8 cellular contexts compared by ENCODE assay signal in the genomic region with DNA sequence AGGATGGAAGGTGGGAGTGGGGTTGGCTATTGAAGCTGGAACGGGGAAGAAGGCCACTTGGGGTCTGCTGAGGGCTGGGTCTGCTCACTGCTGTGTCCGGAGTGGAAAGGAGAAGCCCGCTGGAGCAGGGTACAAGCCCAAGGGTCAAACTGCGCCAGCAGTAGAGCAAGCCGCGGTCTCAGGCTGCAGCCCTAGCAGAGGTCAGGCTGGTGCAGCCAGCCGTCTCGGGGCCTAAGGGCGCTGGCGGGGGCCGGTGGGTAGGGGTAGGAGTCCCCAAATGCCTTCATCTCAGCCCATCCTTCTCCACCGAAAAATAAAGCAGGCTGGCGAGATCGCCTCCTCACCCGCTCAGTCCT. TPM values are rescaled to one million over a fixed set of nuclear protein-coding genes. Genes with fewer than 3 reads are reported as not detected.
DNase-seq lines count a peak whose midpoint lies in the region; ATAC-seq, FAIRE-seq and TF ChIP-seq lines count a peak whose summit lies in the region.

No MANE protein-coding gene starts in this region.

- H3K27me3 ChIP-seq in GM12878 (replicated peaks in 1 of 2; ENCODE audit: control insufficient read depth in 2 of 2, insufficient read depth in 2 of 2, low read length in 1 of 2) = no peaks in the 10 kb centered on the region
- H3K27me3 ChIP-seq in thyroid gland = no peaks in the 10 kb centered on the region

- H4K20me1 ChIP-seq in GM12878 (ENCODE audit: control insufficient read depth, insufficient read depth) = no peaks in the 10 kb centered on the region; the same call in 1 of the 2 replicates

- DNase-seq in GM12878 (ENCODE audit: low read depth, low spot score) = no peak
- DNase-seq in left lobe of liver (ENCODE audit: low spot score) = no peak
- DNase-seq in thyroid gland = peak in 1 of 2 donors; percentile 11
- DNase-seq in effector CD8-positive, alpha-beta T cell (lab: John Stamatoyannopoulos, UW) = no peak
- DNase-seq in A172 (ENCODE audit: low spot score) = no peak
- DNase-seq in stimulated activated CD4-positive, alpha-beta T cell treated with anti-CD3 and anti-CD28 coated beads, Interleukin-15, amount 100 ng/mL, for 24 hours = no peak

- RAD21 ChIA-PET in GM12878 (lab: Charles Lee; ENCODE audit: unreplicated experiment) = no interaction called here

- H3K4me1 ChIP-seq in GM12878 (ENCODE audit: control insufficient read depth, insufficient read depth, low read length) (peaks cover 27% of the 10 kb centered on the region), thyroid gland (peaks cover 20 to 25% of the 10 kb centered on the region in 2 donors)

- no peak for TF ChIP-seq RAD21 in GM12878 (IDR thresholded peaks at IDR 0.05; ENCODE audit: insufficient read depth, low read depth, low read length)

- no peak for FAIRE-seq in GM12878 (lab: Jason Lieb, UNC)

- H3K27ac ChIP-seq in GM12878 (ENCODE audit: control insufficient read depth, insufficient read depth) = peak overlapping the region; percentile 91
- H3K27ac ChIP-seq in thyroid gland = peak overlapping the region; percentile 37 to 81 (median 81)

- intact Hi-C loops in GM12878 (cut with micrococcal nuclease; ENCODE audit: unreplicated experiment) (loop anchor here (5.0 kb wide), 2 partner anchors 60 to 95 kb away; no protein-coding TSS in a partner anchor), thyroid gland (cut with DNase I) (no loop called here)

- H3K4me2 ChIP-seq in GM12878 (ENCODE audit: control insufficient read depth, insufficient read depth) = peak overlapping the region; percentile 93

- POLR2A ChIA-PET in GM12878 (lab: Charles Lee) = interaction anchor here (1.2 kb wide), 1 partner anchor 10 kb away, joined by 3 read pairs; no protein-coding TSS in a partner anchor

- H3K36me3 ChIP-seq in GM12878 (ENCODE audit: control insufficient read depth in 2 of 2, insufficient read depth in 2 of 2, low read length in 1 of 2) (no peaks in the 10 kb centered on the region; a peak in 2 of 4 replicates), thyroid gland (no peaks in the 10 kb centered on the region)

- SMC1A ChIA-PET in GM12878 (lab: Charles Lee; ENCODE audit: uncharacterized antibody, unreplicated experiment) = interaction anchor here (1.2 to 1.6 kb wide), 2 partner anchors 10 to 65 kb away, joined by 4 to 5 read pairs; no protein-coding TSS in a partner anchor

- TF ChIP-seq CTCF in GM12878 (IDR thresholded peaks at IDR 0.05 in 2 of 3, conservative IDR thresholded peaks at IDR 0.05 in 1 of 3; ENCODE audit: control insufficient read depth in 2 of 3, extremely low read depth in 1 of 3, insufficient read depth in 1 of 3, low read depth in 3 of 3, low read length in 3 of 3) = no peak
- no peak for TF ChIP-seq CTCF in thyroid gland (IDR thresholded peaks at IDR 0.05)

- TSS peak; percentile 73 for BruUV-seq in GM12878 (replicated peaks; lab: Mats Ljungman, UMichigan)

- CTCF ChIA-PET in GM12878 (lab: Yijun Ruan, JAX) = interaction anchor here (1.1 to 3.1 kb wide), 3 partner anchors 27 to 300 kb away, joined by 3 to 13 read pairs (median 5); a partner anchor contains a TSS

- peaks cover 52% of the 10 kb centered on the region for H3K79me2 ChIP-seq in GM12878 (ENCODE audit: control insufficient read depth, insufficient read depth, low read length)

- ATAC-seq in GM18909 (IDR thresholded peaks at IDR 0.05; ENCODE audit: poor library complexity, unreplicated experiment) = peak; percentile 41
- ATAC-seq in HG03196 (IDR thresholded peaks at IDR 0.05; ENCODE audit: unreplicated experiment) = peak; percentile 21
- ATAC-seq in GM12878 = peak; percentile 80
- ATAC-seq in left lobe of liver = peak; percentile 56

- H2AFZ ChIP-seq in GM12878 (ENCODE audit: control insufficient read depth, low read depth, low read length) = peak overlapping the region; percentile 77

- in situ Hi-C loops in GM12878 (cut with MboI) = no loop called here

- H3K9me3 ChIP-seq in GM12878 (replicated peaks; ENCODE audit: control insufficient read depth, insufficient read depth, low read length) (peaks cover 5% of the 10 kb centered on the region; the same call in 2 of the 3 replicates), thyroid gland (no peaks in the 10 kb centered on the region)

- H3K4me3 ChIP-seq in GM12878 (peak overlapping the region; percentile 86), thyroid gland (replicated peaks in 1 of 3) (peak overlapping the region in 2 of 3 donors; percentile 30 to 55)

- peak overlapping the region; percentile 82 for H3K9ac ChIP-seq in GM12878 (ENCODE audit: control insufficient read depth, insufficient read depth, low read length)

- WGBS in GM12878 (ENCODE audit: insufficient coverage, insufficient replicate concordance, low lambda C conversion rate, missing lambda C conversion rate) = 0% methylated on average over 11 of the region's 15 CpGs
- 51 to 56% methylated on average over 7 to 13 of the region's 15 CpGs for WGBS in thyroid gland, 2 donors

- TF ChIP-seq EP300 in GM12878 (IDR thresholded peaks at IDR 0.05; ENCODE audit: borderline replicate concordance in 1 of 2, control insufficient read depth in 1 of 2, low read depth in 2 of 2, low read length in 2 of 2) = no peak

- TF ChIP-seq POLR2A in GM12878 (IDR thresholded peaks at IDR 0.05; ENCODE audit: low read depth, low read length) (no peak), thyroid gland (IDR thresholded peaks at IDR 0.05) (no peak)

TF ChIP-seq in GM12878, 131 proteins besides CTCF, POLR2A, EP300 and RAD21:
- TF ChIP-seq, protein P1, sequence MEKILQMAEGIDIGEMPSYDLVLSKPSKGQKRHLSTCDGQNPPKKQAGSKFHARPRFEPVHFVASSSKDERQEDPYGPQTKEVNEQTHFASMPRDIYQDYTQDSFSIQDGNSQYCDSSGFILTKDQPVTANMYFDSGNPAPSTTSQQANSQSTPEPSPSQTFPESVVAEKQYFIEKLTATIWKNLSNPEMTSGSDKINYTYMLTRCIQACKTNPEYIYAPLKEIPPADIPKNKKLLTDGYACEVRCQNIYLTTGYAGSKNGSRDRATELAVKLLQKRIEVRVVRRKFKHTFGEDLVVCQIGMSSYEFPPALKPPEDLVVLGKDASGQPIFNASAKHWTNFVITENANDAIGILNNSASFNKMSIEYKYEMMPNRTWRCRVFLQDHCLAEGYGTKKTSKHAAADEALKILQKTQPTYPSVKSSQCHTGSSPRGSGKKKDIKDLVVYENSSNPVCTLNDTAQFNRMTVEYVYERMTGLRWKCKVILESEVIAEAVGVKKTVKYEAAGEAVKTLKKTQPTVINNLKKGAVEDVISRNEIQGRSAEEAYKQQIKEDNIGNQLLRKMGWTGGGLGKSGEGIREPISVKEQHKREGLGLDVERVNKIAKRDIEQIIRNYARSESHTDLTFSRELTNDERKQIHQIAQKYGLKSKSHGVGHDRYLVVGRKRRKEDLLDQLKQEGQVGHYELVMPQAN (conservative IDR thresholded peaks at IDR 0.05) = no peak
- TF ChIP-seq, protein P2, sequence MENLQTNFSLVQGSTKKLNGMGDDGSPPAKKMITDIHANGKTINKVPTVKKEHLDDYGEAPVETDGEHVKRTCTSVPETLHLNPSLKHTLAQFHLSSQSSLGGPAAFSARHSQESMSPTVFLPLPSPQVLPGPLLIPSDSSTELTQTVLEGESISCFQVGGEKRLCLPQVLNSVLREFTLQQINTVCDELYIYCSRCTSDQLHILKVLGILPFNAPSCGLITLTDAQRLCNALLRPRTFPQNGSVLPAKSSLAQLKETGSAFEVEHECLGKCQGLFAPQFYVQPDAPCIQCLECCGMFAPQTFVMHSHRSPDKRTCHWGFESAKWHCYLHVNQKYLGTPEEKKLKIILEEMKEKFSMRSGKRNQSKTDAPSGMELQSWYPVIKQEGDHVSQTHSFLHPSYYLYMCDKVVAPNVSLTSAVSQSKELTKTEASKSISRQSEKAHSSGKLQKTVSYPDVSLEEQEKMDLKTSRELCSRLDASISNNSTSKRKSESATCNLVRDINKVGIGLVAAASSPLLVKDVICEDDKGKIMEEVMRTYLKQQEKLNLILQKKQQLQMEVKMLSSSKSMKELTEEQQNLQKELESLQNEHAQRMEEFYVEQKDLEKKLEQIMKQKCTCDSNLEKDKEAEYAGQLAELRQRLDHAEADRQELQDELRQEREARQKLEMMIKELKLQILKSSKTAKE (IDR thresholded peaks at IDR 0.05; ENCODE audit: low read depth, poor library complexity, severe bottlenecking) = no peak
- no peak for TF ChIP-seq BMI1 (IDR thresholded peaks at IDR 0.05; ENCODE audit: borderline replicate concordance)
- TF ChIP-seq, protein P3, sequence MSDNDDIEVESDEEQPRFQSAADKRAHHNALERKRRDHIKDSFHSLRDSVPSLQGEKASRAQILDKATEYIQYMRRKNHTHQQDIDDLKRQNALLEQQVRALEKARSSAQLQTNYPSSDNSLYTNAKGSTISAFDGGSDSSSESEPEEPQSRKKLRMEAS (IDR thresholded peaks at IDR 0.05; ENCODE audit: low read depth, low read length) = 0 out of 2 replicates have a peak, but pooled peaks have one; percentile 15
- 0 out of 2 replicates have a peak, but pooled peaks have one; percentile 36 for TF ChIP-seq TBL1XR1 (IDR thresholded peaks at IDR 0.05; ENCODE audit: low read depth, low read length)

RNA-seq across cellular contexts. Expression of a gene that starts 0.7 kb away (rescaled TPM):
- total RNA-seq in GM12878 (2013; cell fraction: nucleolus; rRNA removed) = 15.0 and 17.9 TPM in 2 replicates
- 19.4 and 21.3 TPM in 2 replicates for total RNA-seq in GM12878 (2014; rRNA removed)
- 11.7 and 12.1 TPM in 2 replicates for total RNA-seq in GM12878 (2014; rRNA removed; fragmentation: Illumina TruSeq; extraction: Trizol)
- 16.0 and 16.4 TPM in 2 replicates for total RNA-seq in GM12878 (2021)
- polyA plus RNA-seq in GM12878 (2011; ENCODE audit: low read depth) = 2.8 TPM
- polyA plus RNA-seq in GM12878 (2011; rRNA removed) = 5.1 and 6.7 TPM in 2 replicates
- polyA plus RNA-seq in GM12878 (2011; cell fraction: cytosol; rRNA removed) = 6.4 and 9.1 TPM in 2 replicates
- polyA plus RNA-seq in GM12878 (2011; cell fraction: nucleus; rRNA removed) = 7.3 and 8.7 TPM in 2 replicates
- polyA plus RNA-seq in GM12878 (2012) = 10.9 and 12.4 TPM in 2 replicates
- 3.3 and 11.5 TPM in 2 replicates for polyA plus RNA-seq in GM12878 (2014; fragmentation: Illumina TruSeq; extraction: Trizol)
- 1 to 10 TPM in 1 of 2 experiments, under 1 TPM in 1; 0.71 to 1.2 TPM for polyA plus RNA-seq in GM12878 (2014; fragmentation: Nextera tagmentation; extraction: Ambion mirVana)
- 20.7 and 21.2 TPM in 2 replicates for polyA plus RNA-seq in GM12878 (2014; rRNA removed)
- polyA plus RNA-seq in GM12878 (2016; fragmentation: Nextera tagmentation; extraction: Ambion mirVana) = 10 to 100 TPM in 1 of 2 experiments, 1 to 10 TPM in 1; 8.9 to 10.8 TPM
- polyA minus RNA-seq in GM12878 (2011; rRNA and poly(A)+ RNA removed) = 1.7 and 3.9 TPM in 2 replicates
- 2.6 and 3.1 TPM in 2 replicates for polyA minus RNA-seq in GM12878 (2011; cell fraction: cytosol; rRNA and poly(A)+ RNA removed)
- 2.8 and 6.3 TPM in 2 replicates for polyA minus RNA-seq in GM12878 (2011; cell fraction: nucleus; rRNA and poly(A)+ RNA removed)
- 12.8 TPM for total RNA-seq in left lobe of liver
- 10 to 100 TPM; 24.2 to 54.6 (median 36.3) TPM for total RNA-seq in thyroid gland
- total RNA-seq in A172 (2014; rRNA removed; shearing (Covaris generic)) = 8.2 and 19.3 TPM in 2 replicates

Comparison
In these comparisons a context has a peak if more than half of its experiments do, and no peak if none do; other contexts are left out.
1. ATAC-seq: peak in every context shown above with its lines; median percentile 80 in GM12878; 56 in left lobe of liver; 41 in GM18909; 21 in HG03196.